ENCODE assay signal across 1 cellular context in genomic region chr2:66496680-66497420, GRCh38.
TF ChIP-seq lines count a peak whose summit lies in the region.

No MANE protein-coding gene starts in this region.

TF ChIP-seq in K562, 482 proteins besides CTCF, POLR2A, EP300 and RAD21 (continued from another document):
- TF ChIP-seq TSC22D4 (tag; IDR thresholded peaks at IDR 0.05) (no peak), IRF9 (tag; IDR thresholded peaks at IDR 0.05) (no peak), ZNF584 (CRISPR knock-in tag; IDR thresholded peaks at IDR 0.05; ENCODE audit: low read depth) (no peak), MYNN (IDR thresholded peaks at IDR 0.05) (no peak), MYNN (CRISPR knock-in tag; IDR thresholded peaks at IDR 0.05) (no peak), KHSRP (IDR thresholded peaks at IDR 0.05) (no peak)
